ENCODE assay signal across 1 cellular context in genomic region chr3:71583569-71584215, GRCh38.
TF ChIP-seq lines count a peak whose summit lies in the region.

TSS of gene FOXP1 (minus strand) at chr3:71583728. CDS start at chr3:71198381, 385,347 bp downstream.

TF ChIP-seq in HepG2, 621 proteins besides CTCF, POLR2A, EP300 and RAD21 (continued from another document and continues in another):
- no peak for TF ChIP-seq ZBTB39 (CRISPR knock-in tag; IDR thresholded peaks at IDR 0.05)
- no peak for TF ChIP-seq ZNF18 (CRISPR knock-in tag; IDR thresholded peaks at IDR 0.05; ENCODE audit: insufficient replicate concordance)
- no peak for TF ChIP-seq ZNF280D (CRISPR knock-in tag; IDR thresholded peaks at IDR 0.05)
- no peak for TF ChIP-seq ZNF484 (CRISPR knock-in tag; IDR thresholded peaks at IDR 0.05; ENCODE audit: borderline replicate concordance, low read depth)
- TF ChIP-seq ZNF598 (CRISPR knock-in tag; IDR thresholded peaks at IDR 0.05; ENCODE audit: borderline replicate concordance): no peak
- peak; percentile 67 for TF ChIP-seq CREB1 (IDR thresholded peaks at IDR 0.05)
- TF ChIP-seq CREB1 (CRISPR knock-in tag; IDR thresholded peaks at IDR 0.05): peak; percentile 81
- TF ChIP-seq FOXP4 (CRISPR knock-in tag; IDR thresholded peaks at IDR 0.05): peak; percentile 88
- TF ChIP-seq GATA4 (IDR thresholded peaks at IDR 0.05; ENCODE audit: borderline replicate concordance, low read depth): no peak
- TF ChIP-seq REST (IDR thresholded peaks at IDR 0.05; ENCODE audit: borderline replicate concordance in 1 of 2, low read depth in 1 of 2, low read length in 2 of 2): peak in 1 of 2 experiments; percentile 11; a peak in 1 of 4 replicates
- TF ChIP-seq BORCS8-MEF2B (CRISPR knock-in tag; IDR thresholded peaks at IDR 0.05): no peak
- no peak for TF ChIP-seq CAMTA2 (CRISPR knock-in tag; IDR thresholded peaks at IDR 0.05; ENCODE audit: borderline replicate concordance)
- no peak for TF ChIP-seq MEIS1 (CRISPR knock-in tag; IDR thresholded peaks at IDR 0.05; ENCODE audit: borderline replicate concordance)
- no peak for TF ChIP-seq ZNF644 (CRISPR knock-in tag; IDR thresholded peaks at IDR 0.05; ENCODE audit: low read depth)
- TF ChIP-seq ARID4A (CRISPR knock-in tag; IDR thresholded peaks at IDR 0.05; ENCODE audit: borderline replicate concordance): peak; percentile 31; the same call in 1 of the 2 replicates
- TF ChIP-seq MAZ (IDR thresholded peaks at IDR 0.05; ENCODE audit: borderline replicate concordance, low read depth, low read length): 0 out of 2 replicates have a peak, but pooled peaks have one; percentile 14
- no peak for TF ChIP-seq MAZ (CRISPR knock-in tag; IDR thresholded peaks at IDR 0.05; ENCODE audit: low read depth)
- TF ChIP-seq CEBPB (IDR thresholded peaks at IDR 0.05; ENCODE audit: borderline replicate concordance, low read depth, low read length): no peak
- no peak for TF ChIP-seq ZNF616 (CRISPR knock-in tag; IDR thresholded peaks at IDR 0.05; ENCODE audit: low read depth)
- no peak for TF ChIP-seq TOPORS (CRISPR knock-in tag; IDR thresholded peaks at IDR 0.05)
- TF ChIP-seq ZNF775 (CRISPR knock-in tag; IDR thresholded peaks at IDR 0.05; ENCODE audit: borderline replicate concordance): no peak
- TF ChIP-seq SP5 (CRISPR knock-in tag; IDR thresholded peaks at IDR 0.05; ENCODE audit: borderline replicate concordance, low read depth): no peak; the same call in 1 of the 2 replicates
- TF ChIP-seq ZBTB14 (CRISPR knock-in tag; IDR thresholded peaks at IDR 0.05): peak; percentile 95
- TF ChIP-seq JDP2 (CRISPR knock-in tag; IDR thresholded peaks at IDR 0.05; ENCODE audit: borderline replicate concordance): no peak
- no peak for TF ChIP-seq ZNF101 (CRISPR knock-in tag; IDR thresholded peaks at IDR 0.05; ENCODE audit: borderline replicate concordance, low read depth)
- TF ChIP-seq RBFOX2 (IDR thresholded peaks at IDR 0.05; ENCODE audit: low read depth, low read length): peak; percentile 91
- no peak for TF ChIP-seq ZSCAN30 (CRISPR knock-in tag; IDR thresholded peaks at IDR 0.05)
- TF ChIP-seq ASH2L (IDR thresholded peaks at IDR 0.05; ENCODE audit: insufficient read length, low read depth, low read length): peak; percentile 0
- TF ChIP-seq SMAD3 (CRISPR knock-in tag; IDR thresholded peaks at IDR 0.05): 0 out of 2 replicates have a peak, but pooled peaks have one; percentile 27
- no peak for TF ChIP-seq NFYB (CRISPR knock-in tag; IDR thresholded peaks at IDR 0.05)
- 0 out of 2 replicates have a peak, but pooled peaks have one; percentile 27 for TF ChIP-seq KAT7 (CRISPR knock-in tag; IDR thresholded peaks at IDR 0.05; ENCODE audit: borderline replicate concordance)
- TF ChIP-seq DNMT1 (CRISPR knock-in tag; IDR thresholded peaks at IDR 0.05): no peak
- peak; percentile 90 for TF ChIP-seq AGO2 (optimal IDR thresholded peaks at IDR 0.05; ENCODE audit: low read depth, low read length)
- TF ChIP-seq ATF7-NPFF (CRISPR knock-in tag; IDR thresholded peaks at IDR 0.05; ENCODE audit: low read depth): no peak
- no peak for TF ChIP-seq ZEB1 (IDR thresholded peaks at IDR 0.05; ENCODE audit: insufficient replicate concordance, low read depth)
- TF ChIP-seq SKI (IDR thresholded peaks at IDR 0.05; ENCODE audit: partially characterized antibody): peak; percentile 51
- TF ChIP-seq ARNT2 (CRISPR knock-in tag; IDR thresholded peaks at IDR 0.05; ENCODE audit: low read depth): no peak
- TF ChIP-seq POLR2AphosphoS5 (IDR thresholded peaks at IDR 0.05; ENCODE audit: low read depth, low read length): peak; percentile 7; the same call in 1 of the 2 replicates
- 0 out of 2 replicates have a peak, but pooled peaks have one; percentile 16 for TF ChIP-seq MEIS2 (CRISPR knock-in tag; IDR thresholded peaks at IDR 0.05)
- no peak for TF ChIP-seq HNF4A (CRISPR knock-in tag; IDR thresholded peaks at IDR 0.05)
- TF ChIP-seq CHD2 (IDR thresholded peaks at IDR 0.05; ENCODE audit: low read depth, low read length): peak; percentile 50; the same call in 1 of the 2 replicates
- TF ChIP-seq RFX3 (CRISPR knock-in tag; IDR thresholded peaks at IDR 0.05): no peak
- TF ChIP-seq NPAS2 (CRISPR knock-in tag; IDR thresholded peaks at IDR 0.05; ENCODE audit: borderline replicate concordance): no peak
- no peak for TF ChIP-seq CCDC6 (CRISPR knock-in tag; IDR thresholded peaks at IDR 0.05)
- no peak for TF ChIP-seq ZNF547 (CRISPR knock-in tag; IDR thresholded peaks at IDR 0.05)
- TF ChIP-seq KLF15 (CRISPR knock-in tag; IDR thresholded peaks at IDR 0.05; ENCODE audit: borderline replicate concordance): no peak
